8 cellular contexts compared by ENCODE assay signal in genomic region chr20:50958733-50959542, GRCh38.
DNase-seq lines count a peak whose midpoint lies in the region; ATAC-seq lines count a peak whose summit lies in the region.

MOCS3 (plus strand) TSS chr20:50958818; CDS start chr20:50958843, 25 bp downstream.

- DNase-seq in NCI-H1417 (lab: John Stamatoyannopoulos, UW) = peak; percentile 93 to 99 (median 98)
- no peak for DNase-seq in NCI-H1417 treated with DMSO at 0.1 percent for 48 hours (lab: John Stamatoyannopoulos, UW)
- DNase-seq in NCI-H1436 (lab: John Stamatoyannopoulos, UW) = peak; percentile 91
- DNase-seq in activated CD4-positive, CD25-positive, alpha-beta regulatory T cell treated with anti-CD3 and anti-CD28 coated beads, Interleukin-2, amount 50 U/mL, for 16 hours (ENCODE audit: low read depth, low spot score) = peak; percentile 72
- peak; percentile 90 for DNase-seq in central memory CD4-positive, alpha-beta T cell
- DNase-seq in islet precursor cell = peak; percentile 88
- peak in 2 of 3 donors; percentile 66 to 76 for DNase-seq in stimulated activated CD4-positive, alpha-beta T cell treated with anti-CD3 and anti-CD28 coated beads, Interleukin-12 subunit alpha, Interleukin-12 subunit beta, amount 100 ng/mL, for 48 hours (ENCODE audit: low read depth in 2 of 3, low spot score in 1 of 3)

- ATAC-seq in HG02571 (IDR thresholded peaks at IDR 0.05; ENCODE audit: unreplicated experiment) = peak; percentile 57
